ENCODE assay signal across 1 cellular context in the genomic region with DNA sequence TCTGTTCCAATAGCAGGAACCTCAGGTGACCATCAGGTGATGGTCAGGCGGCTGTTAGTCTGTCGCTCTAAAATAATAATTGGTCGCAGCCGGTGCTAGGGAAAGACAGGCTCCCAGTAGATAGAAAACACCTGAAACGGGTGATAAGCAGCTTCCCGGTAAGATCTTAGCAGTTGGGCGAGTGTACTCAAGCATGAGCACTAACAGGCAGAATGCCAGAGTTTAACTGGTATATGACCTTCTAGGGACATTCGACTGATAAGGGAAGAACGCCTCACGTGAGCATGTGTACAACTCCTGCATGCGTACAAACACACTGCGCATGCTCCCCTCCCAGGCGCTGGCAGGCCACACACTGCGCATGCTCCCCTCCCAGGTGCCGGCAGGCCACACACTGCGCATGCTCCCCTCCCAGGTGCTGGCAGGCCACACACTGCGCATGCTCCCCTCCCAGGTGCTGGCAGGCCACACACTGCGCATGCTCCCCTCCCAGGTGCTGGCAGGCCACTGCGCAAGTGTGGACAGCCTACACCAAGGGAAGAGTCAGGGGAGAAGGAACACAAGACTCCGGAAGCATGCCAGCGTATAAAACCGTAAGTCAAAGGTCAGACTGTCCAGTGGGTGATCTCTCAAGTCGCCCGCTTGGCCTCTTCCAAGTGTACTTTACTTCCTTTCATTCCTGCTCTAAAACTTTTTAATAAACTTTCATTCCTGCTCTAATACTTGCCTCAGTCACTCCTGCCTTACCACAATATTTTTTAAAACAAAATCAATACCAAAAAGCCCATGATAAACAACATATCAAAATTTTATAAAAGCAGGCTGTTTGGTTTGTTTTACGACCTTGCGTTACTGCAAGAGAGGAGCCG.
TF ChIP-seq lines count a peak whose summit lies in the region.

No MANE protein-coding gene starts in this region.

TF ChIP-seq in K562, 482 proteins besides CTCF, POLR2A, EP300 and RAD21 (continued from another document):
- TF ChIP-seq, protein P1, sequence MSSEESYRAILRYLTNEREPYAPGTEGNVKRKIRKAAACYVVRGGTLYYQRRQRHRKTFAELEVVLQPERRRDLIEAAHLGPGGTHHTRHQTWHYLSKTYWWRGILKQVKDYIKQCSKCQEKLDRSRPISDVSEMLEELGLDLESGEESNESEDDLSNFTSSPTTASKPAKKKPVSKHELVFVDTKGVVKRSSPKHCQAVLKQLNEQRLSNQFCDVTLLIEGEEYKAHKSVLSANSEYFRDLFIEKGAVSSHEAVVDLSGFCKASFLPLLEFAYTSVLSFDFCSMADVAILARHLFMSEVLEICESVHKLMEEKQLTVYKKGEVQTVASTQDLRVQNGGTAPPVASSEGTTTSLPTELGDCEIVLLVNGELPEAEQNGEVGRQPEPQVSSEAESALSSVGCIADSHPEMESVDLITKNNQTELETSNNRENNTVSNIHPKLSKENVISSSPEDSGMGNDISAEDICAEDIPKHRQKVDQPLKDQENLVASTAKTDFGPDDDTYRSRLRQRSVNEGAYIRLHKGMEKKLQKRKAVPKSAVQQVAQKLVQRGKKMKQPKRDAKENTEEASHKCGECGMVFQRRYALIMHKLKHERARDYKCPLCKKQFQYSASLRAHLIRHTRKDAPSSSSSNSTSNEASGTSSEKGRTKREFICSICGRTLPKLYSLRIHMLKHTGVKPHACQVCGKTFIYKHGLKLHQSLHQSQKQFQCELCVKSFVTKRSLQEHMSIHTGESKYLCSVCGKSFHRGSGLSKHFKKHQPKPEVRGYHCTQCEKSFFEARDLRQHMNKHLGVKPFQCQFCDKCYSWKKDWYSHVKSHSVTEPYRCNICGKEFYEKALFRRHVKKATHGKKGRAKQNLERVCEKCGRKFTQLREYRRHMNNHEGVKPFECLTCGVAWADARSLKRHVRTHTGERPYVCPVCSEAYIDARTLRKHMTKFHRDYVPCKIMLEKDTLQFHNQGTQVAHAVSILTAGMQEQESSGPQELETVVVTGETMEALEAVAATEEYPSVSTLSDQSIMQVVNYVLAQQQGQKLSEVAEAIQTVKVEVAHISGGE (CRISPR knock-in tag; IDR thresholded peaks at IDR 0.05) = peak in 1 of 3 experiments; percentile 56; a peak in 1 of 6 replicates
- TF ChIP-seq, protein P2, sequence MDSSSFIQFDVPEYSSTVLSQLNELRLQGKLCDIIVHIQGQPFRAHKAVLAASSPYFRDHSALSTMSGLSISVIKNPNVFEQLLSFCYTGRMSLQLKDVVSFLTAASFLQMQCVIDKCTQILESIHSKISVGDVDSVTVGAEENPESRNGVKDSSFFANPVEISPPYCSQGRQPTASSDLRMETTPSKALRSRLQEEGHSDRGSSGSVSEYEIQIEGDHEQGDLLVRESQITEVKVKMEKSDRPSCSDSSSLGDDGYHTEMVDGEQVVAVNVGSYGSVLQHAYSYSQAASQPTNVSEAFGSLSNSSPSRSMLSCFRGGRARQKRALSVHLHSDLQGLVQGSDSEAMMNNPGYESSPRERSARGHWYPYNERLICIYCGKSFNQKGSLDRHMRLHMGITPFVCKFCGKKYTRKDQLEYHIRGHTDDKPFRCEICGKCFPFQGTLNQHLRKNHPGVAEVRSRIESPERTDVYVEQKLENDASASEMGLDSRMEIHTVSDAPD (CRISPR knock-in tag; IDR thresholded peaks at IDR 0.05) = no peak
- TF ChIP-seq, protein P3, sequence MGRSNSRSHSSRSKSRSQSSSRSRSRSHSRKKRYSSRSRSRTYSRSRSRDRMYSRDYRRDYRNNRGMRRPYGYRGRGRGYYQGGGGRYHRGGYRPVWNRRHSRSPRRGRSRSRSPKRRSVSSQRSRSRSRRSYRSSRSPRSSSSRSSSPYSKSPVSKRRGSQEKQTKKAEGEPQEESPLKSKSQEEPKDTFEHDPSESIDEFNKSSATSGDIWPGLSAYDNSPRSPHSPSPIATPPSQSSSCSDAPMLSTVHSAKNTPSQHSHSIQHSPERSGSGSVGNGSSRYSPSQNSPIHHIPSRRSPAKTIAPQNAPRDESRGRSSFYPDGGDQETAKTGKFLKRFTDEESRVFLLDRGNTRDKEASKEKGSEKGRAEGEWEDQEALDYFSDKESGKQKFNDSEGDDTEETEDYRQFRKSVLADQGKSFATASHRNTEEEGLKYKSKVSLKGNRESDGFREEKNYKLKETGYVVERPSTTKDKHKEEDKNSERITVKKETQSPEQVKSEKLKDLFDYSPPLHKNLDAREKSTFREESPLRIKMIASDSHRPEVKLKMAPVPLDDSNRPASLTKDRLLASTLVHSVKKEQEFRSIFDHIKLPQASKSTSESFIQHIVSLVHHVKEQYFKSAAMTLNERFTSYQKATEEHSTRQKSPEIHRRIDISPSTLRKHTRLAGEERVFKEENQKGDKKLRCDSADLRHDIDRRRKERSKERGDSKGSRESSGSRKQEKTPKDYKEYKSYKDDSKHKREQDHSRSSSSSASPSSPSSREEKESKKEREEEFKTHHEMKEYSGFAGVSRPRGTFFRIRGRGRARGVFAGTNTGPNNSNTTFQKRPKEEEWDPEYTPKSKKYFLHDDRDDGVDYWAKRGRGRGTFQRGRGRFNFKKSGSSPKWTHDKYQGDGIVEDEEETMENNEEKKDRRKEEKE (IDR thresholded peaks at IDR 0.05; ENCODE audit: borderline replicate concordance in 1 of 2, control insufficient read depth in 1 of 2, low read depth in 2 of 2, low read length in 1 of 2) = no peak
- TF ChIP-seq TEAD4 (IDR thresholded peaks at IDR 0.05; ENCODE audit: low read length) = peak; percentile 61; the same call in 1 of the 2 replicates
- no peak for TF ChIP-seq TEAD4 (CRISPR knock-in tag; IDR thresholded peaks at IDR 0.05; ENCODE audit: borderline replicate concordance)
- TF ChIP-seq MBD2 (IDR thresholded peaks at IDR 0.05; ENCODE audit: borderline replicate concordance, low read depth) = no peak
- TF ChIP-seq FOXP1 (CRISPR knock-in tag; IDR thresholded peaks at IDR 0.05) = 0 out of 2 replicates have a peak, but pooled peaks have one; percentile 27
- TF ChIP-seq USF1 (CRISPR knock-in tag; IDR thresholded peaks at IDR 0.05) = peak; percentile 94
- peak; percentile 46; the same call in 1 of the 2 replicates for TF ChIP-seq POLR2G (IDR thresholded peaks at IDR 0.05; ENCODE audit: low read depth, low read length)
- TF ChIP-seq HMG20A (CRISPR knock-in tag; conservative IDR thresholded peaks at IDR 0.05) = no peak
- 0 out of 2 replicates have a peak, but pooled peaks have one; percentile 10 for TF ChIP-seq RB1 (IDR thresholded peaks at IDR 0.05; ENCODE audit: low read depth)
- peak; percentile 66 for TF ChIP-seq KDM5B (IDR thresholded peaks at IDR 0.05; ENCODE audit: insufficient replicate concordance, low read depth, low read length)
- TF ChIP-seq COPS2 (conservative IDR thresholded peaks at IDR 0.05) = no peak
- peak; percentile 54; the same call in 1 of the 2 replicates for TF ChIP-seq MYC (IDR thresholded peaks at IDR 0.05; ENCODE audit: low read depth, low read length)
- TF ChIP-seq MYC (CRISPR knock-in tag; IDR thresholded peaks at IDR 0.05; ENCODE audit: borderline replicate concordance, low read depth) = no peak
- TF ChIP-seq GTF2A2 (tag; IDR thresholded peaks at IDR 0.05) = no peak
- peak; percentile 25; the same call in 1 of the 2 replicates for TF ChIP-seq JUND (IDR thresholded peaks at IDR 0.05; ENCODE audit: borderline replicate concordance, low read depth, low read length)
- no peak for TF ChIP-seq JUND (tag; IDR thresholded peaks at IDR 0.05; ENCODE audit: borderline replicate concordance, low read depth, low read length)
- TF ChIP-seq YBX1 (IDR thresholded peaks at IDR 0.05) = no peak
- no peak for TF ChIP-seq ZFP1 (CRISPR knock-in tag; IDR thresholded peaks at IDR 0.05)
- TF ChIP-seq, protein P4, sequence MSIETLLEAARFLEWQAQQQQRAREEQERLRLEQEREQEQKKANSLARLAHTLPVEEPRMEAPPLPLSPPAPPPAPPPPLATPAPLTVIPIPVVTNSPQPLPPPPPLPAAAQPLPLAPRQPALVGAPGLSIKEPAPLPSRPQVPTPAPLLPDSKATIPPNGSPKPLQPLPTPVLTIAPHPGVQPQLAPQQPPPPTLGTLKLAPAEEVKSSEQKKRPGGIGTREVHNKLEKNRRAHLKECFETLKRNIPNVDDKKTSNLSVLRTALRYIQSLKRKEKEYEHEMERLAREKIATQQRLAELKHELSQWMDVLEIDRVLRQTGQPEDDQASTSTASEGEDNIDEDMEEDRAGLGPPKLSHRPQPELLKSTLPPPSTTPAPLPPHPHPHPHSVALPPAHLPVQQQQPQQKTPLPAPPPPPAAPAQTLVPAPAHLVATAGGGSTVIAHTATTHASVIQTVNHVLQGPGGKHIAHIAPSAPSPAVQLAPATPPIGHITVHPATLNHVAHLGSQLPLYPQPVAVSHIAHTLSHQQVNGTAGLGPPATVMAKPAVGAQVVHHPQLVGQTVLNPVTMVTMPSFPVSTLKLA (conservative IDR thresholded peaks at IDR 0.05) = peak; percentile 41 to 69; a peak in 3 of 4 replicates
- peak in 1 of 2 experiments; percentile 75; a peak in 2 of 4 replicates for TF ChIP-seq KDM1A (IDR thresholded peaks at IDR 0.05)
- TF ChIP-seq SRF (CRISPR knock-in tag; IDR thresholded peaks at IDR 0.05) = peak; percentile 50 to 97; a peak in 3 of 4 replicates
- 0 out of 4 replicates have a peak, but pooled peaks of 1 of the 2 experiments have one; percentile 34 for TF ChIP-seq ARNT (IDR thresholded peaks at IDR 0.05)
